In genomic region chr12:126086242-126086641, GRCh38 we compare ENCODE assay signal across 3 cellular contexts.
TF ChIP-seq lines count a peak whose summit lies in the region.

No MANE protein-coding gene starts in this region.

TF ChIP-seq in HepG2, 621 proteins besides CTCF, POLR2A, EP300 and RAD21:
- TF ChIP-seq CREBL2 (CRISPR knock-in tag; IDR thresholded peaks at IDR 0.05; ENCODE audit: borderline replicate concordance) (no peak), SMAD1 (CRISPR knock-in tag; IDR thresholded peaks at IDR 0.05; ENCODE audit: borderline replicate concordance, low read depth) (no peak), MNT (IDR thresholded peaks at IDR 0.05) (peak; percentile 86), SMC3 (IDR thresholded peaks at IDR 0.05; ENCODE audit: low read length) (no peak)

TF ChIP-seq in HEK293, 187 proteins besides CTCF, POLR2A, EP300 and RAD21:
- TF ChIP-seq, protein P1, sequence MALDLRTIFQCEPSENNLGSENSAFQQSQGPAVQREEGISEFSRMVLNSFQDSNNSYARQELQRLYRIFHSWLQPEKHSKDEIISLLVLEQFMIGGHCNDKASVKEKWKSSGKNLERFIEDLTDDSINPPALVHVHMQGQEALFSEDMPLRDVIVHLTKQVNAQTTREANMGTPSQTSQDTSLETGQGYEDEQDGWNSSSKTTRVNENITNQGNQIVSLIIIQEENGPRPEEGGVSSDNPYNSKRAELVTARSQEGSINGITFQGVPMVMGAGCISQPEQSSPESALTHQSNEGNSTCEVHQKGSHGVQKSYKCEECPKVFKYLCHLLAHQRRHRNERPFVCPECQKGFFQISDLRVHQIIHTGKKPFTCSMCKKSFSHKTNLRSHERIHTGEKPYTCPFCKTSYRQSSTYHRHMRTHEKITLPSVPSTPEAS (tag by site-specific recombination; IDR thresholded peaks at IDR 0.05), result peak; percentile 52; the same call in 1 of the 2 replicates
- no peak for TF ChIP-seq ZBTB1 (tag by site-specific recombination; IDR thresholded peaks at IDR 0.05)
- TF ChIP-seq ZBTB8A (tag by site-specific recombination; IDR thresholded peaks at IDR 0.05), result no peak
- TF ChIP-seq ZNF404 (tag by site-specific recombination; IDR thresholded peaks at IDR 0.05), result no peak
TF ChIP-seq in HEK293: peak in this region for 1.

TF ChIP-seq in H1, 55 proteins besides CTCF, POLR2A, EP300 and RAD21:
- no peak for TF ChIP-seq SUZ12 (IDR thresholded peaks at IDR 0.05; ENCODE audit: low read length)
- no peak for TF ChIP-seq TCF12 (IDR thresholded peaks at IDR 0.05; ENCODE audit: low read depth, low read length)
- TF ChIP-seq SAP30 (IDR thresholded peaks at IDR 0.05; ENCODE audit: insufficient read depth, insufficient replicate concordance, low read length), result no peak
- TF ChIP-seq ATF3 (IDR thresholded peaks at IDR 0.05; ENCODE audit: insufficient read depth, low read depth, low read length), result no peak
- no peak for TF ChIP-seq BRCA1 (IDR thresholded peaks at IDR 0.05; ENCODE audit: low read depth, low read length)
- TF ChIP-seq SP4 (IDR thresholded peaks at IDR 0.05; ENCODE audit: low read length), result no peak
- no peak for TF ChIP-seq CHD7 (IDR thresholded peaks at IDR 0.05; ENCODE audit: insufficient replicate concordance, low read length)
- no peak for TF ChIP-seq KDM5A (IDR thresholded peaks at IDR 0.05; ENCODE audit: low read length)
- no peak for TF ChIP-seq CEBPB (IDR thresholded peaks at IDR 0.05; ENCODE audit: low read depth, low read length)
- no peak for TF ChIP-seq FOSL1 (IDR thresholded peaks at IDR 0.05; ENCODE audit: insufficient read depth, low read depth, low read length)
- no peak for TF ChIP-seq MAFK (IDR thresholded peaks at IDR 0.05; ENCODE audit: low read depth, low read length)
- no peak for TF ChIP-seq BCL11A (IDR thresholded peaks at IDR 0.05; ENCODE audit: low read depth in 2 of 2, low read length in 2 of 2)
- no peak for TF ChIP-seq TAF7 (optimal IDR thresholded peaks at IDR 0.05; ENCODE audit: borderline replicate concordance, low read depth, low read length)
- TF ChIP-seq SIRT6 (IDR thresholded peaks at IDR 0.05; ENCODE audit: low read length), result no peak
- no peak for TF ChIP-seq ZNF274 (IDR thresholded peaks at IDR 0.05; ENCODE audit: borderline replicate concordance, extremely low read depth, low read length)
- TF ChIP-seq, protein P2, sequence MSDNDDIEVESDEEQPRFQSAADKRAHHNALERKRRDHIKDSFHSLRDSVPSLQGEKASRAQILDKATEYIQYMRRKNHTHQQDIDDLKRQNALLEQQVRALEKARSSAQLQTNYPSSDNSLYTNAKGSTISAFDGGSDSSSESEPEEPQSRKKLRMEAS (IDR thresholded peaks at IDR 0.05), result no peak
- TF ChIP-seq YY1 (IDR thresholded peaks at IDR 0.05; ENCODE audit: low read depth, low read length), result no peak
- no peak for TF ChIP-seq TEAD4 (IDR thresholded peaks at IDR 0.05; ENCODE audit: low read depth, low read length)
